In genomic region chr16:1779234-1779701, GRCh38 we compare ENCODE assay signal across 24 cellular contexts. TPM values are rescaled to one million over a fixed set of nuclear protein-coding genes. Genes with fewer than 3 reads are reported as not detected.
DNase-seq lines count a peak whose midpoint lies in the region; ATAC-seq and TF ChIP-seq lines count a peak whose summit lies in the region.
"Had no signal": no experiment of that assay in that cellular context is flagged by ENCODE, and none has a peak within 500 bp of the region (broad histone marks: within the 10 kb centered on the region; RNA-seq: fewer than 3 reads in every experiment).

No MANE protein-coding gene starts in this region.

- no peaks in the 10 kb centered on the region for H3K9me3 Mint-ChIP-seq in activated naive CD4-positive, alpha-beta T cell treated with anti-CD3 and anti-CD28 coated beads, Interleukin-2, amount 50 U/mL, for 24 hours
- H3K9me3 Mint-ChIP-seq in endodermal cell = no peaks in the 10 kb centered on the region
- no peaks in the 10 kb centered on the region for H3K9me3 Mint-ChIP-seq in stimulated activated effector memory CD8-positive, alpha-beta T cell treated with anti-CD3 and anti-CD28 coated beads, Interleukin-12 subunit alpha, Interleukin-12 subunit beta, amount 100 ng/mL, for 72 hours
- H3K9me3 Mint-ChIP-seq: CD8-positive, alpha-beta T cell; natural killer cell treated with Interleukin-12 subunit alpha and Interleukin-12 subunit beta and Interleukin-15 and Interleukin-18, amount 100 ng/mL, for 72 hours; T-helper 1 cell treated with Interleukin-12 subunit alpha and Interleukin-12 subunit beta and Interleukin-4 antibody, amounts not matched to agents 30 μg/mL and 1 μg/mL, for 36 hours; WTC11 had no signal

- no peak overlapping the region for H4K91ac ChIP-seq in IMR-90 (ENCODE audit: insufficient read depth, low read depth, low read length)

- no peak overlapping the region for H3K4me3 ChIP-seq in IMR-90 (ENCODE audit: insufficient read depth, low read depth, low read length)
- no peak overlapping the region for H3K4me3 ChIP-seq in endodermal cell (ENCODE audit: low read length)
- H3K4me3 ChIP-seq: ascending aorta, hepatocyte, testis had no signal

- dilution Hi-C loops in IMR-90 (cut with HindIII; ENCODE audit: low sequenced_read_pairs, unreplicated experiment) = no loop called here

- peak overlapping the region; percentile 52 for H2AK9ac ChIP-seq in IMR-90 (replicated peaks; ENCODE audit: low read depth, low read length, poor library complexity)

- H4K8ac ChIP-seq in IMR-90 (ENCODE audit: low read depth in 2 of 2, low read length in 2 of 2) = no peak overlapping the region

- no peak for TF ChIP-seq CTCF in IMR-90 (conservative IDR thresholded peaks at IDR 0.05; ENCODE audit: low read depth, low read length)
- no peak for TF ChIP-seq CTCF in endodermal cell (conservative IDR thresholded peaks at IDR 0.05)

- H2BK120ac ChIP-seq in IMR-90 (ENCODE audit: low read depth, low read length) = no peak overlapping the region

- H4K5ac ChIP-seq in IMR-90 (ENCODE audit: low read depth, low read length) = no peak overlapping the region

- H3K36me3 Mint-ChIP-seq in activated naive CD4-positive, alpha-beta T cell treated with anti-CD3 and anti-CD28 coated beads, Interleukin-2, amount 50 U/mL, for 24 hours = peaks cover 2% of the 10 kb centered on the region
- peaks cover 11% of the 10 kb centered on the region for H3K36me3 Mint-ChIP-seq in endodermal cell (ENCODE audit: low read depth)
- H3K36me3 Mint-ChIP-seq in stimulated activated effector memory CD8-positive, alpha-beta T cell treated with anti-CD3 and anti-CD28 coated beads, Interleukin-12 subunit alpha, Interleukin-12 subunit beta, amount 100 ng/mL, for 72 hours = peaks cover 41% of the 10 kb centered on the region
- H3K36me3 Mint-ChIP-seq: activated CD8-positive, alpha-beta memory T cell treated with anti-CD3 and anti-CD28 coated beads, Interleukin-2, amount 10 ng/mL, durations not matched to agents 7 days and 5 days; natural killer cell treated with Interleukin-12 subunit alpha and Interleukin-12 subunit beta and Interleukin-15 and Interleukin-18, amount 100 ng/mL, for 72 hours; WTC11 had no signal

- no peak for TF ChIP-seq POLR2A in IMR-90 (IDR thresholded peaks at IDR 0.05; ENCODE audit: low read depth, low read length)

- no peak overlapping the region for H3K23ac ChIP-seq in IMR-90 (ENCODE audit: low read depth, low read length)

- BruUV-seq in IMR-90 (replicated peaks; lab: Mats Ljungman, UMichigan) = no TSS peak

- H3K9me1 ChIP-seq in IMR-90 (ENCODE audit: insufficient read depth, low read length) = peaks cover 10% of the 10 kb centered on the region; the same call in 1 of the 2 replicates

- H2BK15ac ChIP-seq in IMR-90 (ENCODE audit: low read depth, low read length) = no peak overlapping the region

- H2BK5ac ChIP-seq in IMR-90 (ENCODE audit: low read depth, low read length, poor library complexity, severe bottlenecking) = no peak overlapping the region

- in situ Hi-C loops in IMR-90 (cut with MboI; ENCODE audit: low sequenced_read_pairs) = no loop called here

- H3K4me2 ChIP-seq in IMR-90 (ENCODE audit: low read depth, low read length) = no peak overlapping the region

- H3K14ac ChIP-seq in IMR-90 (replicated peaks; ENCODE audit: low read depth, low read length) = no peak overlapping the region

- ATAC-seq in IMR-90 (ENCODE audit: low read depth) = no peak
- ATAC-seq in stimulated activated effector memory CD8-positive, alpha-beta T cell treated with anti-CD3 and anti-CD28 coated beads, Interleukin-12 subunit alpha, Interleukin-12 subunit beta, amount 100 ng/mL, for 72 hours = no peak
- ATAC-seq: activated CD8-positive, alpha-beta memory T cell treated with anti-CD3 and anti-CD28 coated beads, Interleukin-2, amount 10 ng/mL, durations not matched to agents 7 days and 5 days; CD8-positive, alpha-beta T cell; natural killer cell treated with Interleukin-12 subunit alpha and Interleukin-12 subunit beta and Interleukin-15 and Interleukin-18, amount 100 ng/mL, for 72 hours; WTC11 had no signal

- peaks cover 15% of the 10 kb centered on the region for H3K4me1 Mint-ChIP-seq in activated naive CD4-positive, alpha-beta T cell treated with anti-CD3 and anti-CD28 coated beads, Interleukin-2, amount 50 U/mL, for 24 hours
- H3K4me1 Mint-ChIP-seq in endodermal cell = peaks cover 10% of the 10 kb centered on the region
- peaks cover 17% of the 10 kb centered on the region for H3K4me1 Mint-ChIP-seq in stimulated activated effector memory CD8-positive, alpha-beta T cell treated with anti-CD3 and anti-CD28 coated beads, Interleukin-12 subunit alpha, Interleukin-12 subunit beta, amount 100 ng/mL, for 72 hours

- H2BK20ac ChIP-seq in IMR-90 (ENCODE audit: low read depth, low read length) = no peak overlapping the region

- H3K18ac ChIP-seq in IMR-90 (ENCODE audit: low read depth, low read length) = no peak overlapping the region

- H4K20me1 ChIP-seq in IMR-90 (ENCODE audit: insufficient read depth, low read length) = peaks cover 16% of the 10 kb centered on the region

- no peak for TF ChIP-seq RAD21 in IMR-90 (IDR thresholded peaks at IDR 0.05; ENCODE audit: low read length)

- H3K4me1 ChIP-seq in IMR-90 (ENCODE audit: control insufficient read depth, insufficient read depth, low read length) (peaks cover 8% of the 10 kb centered on the region), endodermal cell (ENCODE audit: control insufficient read depth, insufficient read depth, low read length) (peaks cover 8% of the 10 kb centered on the region)

- POLR2A ChIA-PET in IMR-90 (lab: Charles Lee; ENCODE audit: unreplicated experiment) = no interaction called here

- H3K4ac ChIP-seq in IMR-90 (ENCODE audit: low read depth, low read length) = no peak overlapping the region

- H3K56ac ChIP-seq in IMR-90 (ENCODE audit: extremely low read depth, insufficient read depth, low read length) = no peak overlapping the region

- H3K27me3 ChIP-seq in IMR-90 (ENCODE audit: control insufficient read depth, insufficient read depth, low read length) (no peaks in the 10 kb centered on the region), endodermal cell (ENCODE audit: control insufficient read depth, insufficient read depth, low read length, poor library complexity, severe bottlenecking) (no peaks in the 10 kb centered on the region)
- H3K27me3 ChIP-seq: ascending aorta, hepatocyte, testis had no signal

- 89% methylated on average over 3 of the region's 8 CpGs; no CpG with 5 or more reads in 1 of the 2 experiments for WGBS in IMR-90 (ENCODE audit: extremely low coverage in 2 of 2, insufficient read length in 1 of 2), 2 experiments
- 92% methylated on average over 4 to 8 of the region's 8 CpGs for WGBS in endodermal cell (ENCODE audit: insufficient coverage in 1 of 2, insufficient read length in 1 of 2), 2 experiments

- H3K9me3 ChIP-seq in IMR-90 (ENCODE audit: control insufficient read depth, insufficient read depth, low read length) (no peaks in the 10 kb centered on the region), endodermal cell (ENCODE audit: control insufficient read depth, low read length) (no peaks in the 10 kb centered on the region)
- H3K9me3 ChIP-seq: ascending aorta, testis had no signal

- H3K79me1 ChIP-seq in IMR-90 (ENCODE audit: low read depth in 1 of 2, low read length in 2 of 2) = peaks cover 14 to 60% of the 10 kb centered on the region in 2 experiments

- CTCF ChIA-PET in IMR-90 (lab: Yijun Ruan, JAX) = no interaction called here

- H3K27ac ChIP-seq in IMR-90 (ENCODE audit: insufficient read depth, low read length) (no peak overlapping the region), endodermal cell (ENCODE audit: low read depth, low read length) (no peak overlapping the region)
- H3K27ac ChIP-seq: ascending aorta, hepatocyte, testis had no signal

- no peak overlapping the region for H3K9ac ChIP-seq in IMR-90 (ENCODE audit: low read depth, low read length)
- no peak overlapping the region for H3K9ac ChIP-seq in endodermal cell (ENCODE audit: extremely low read depth, low read length, poor library complexity, severe bottlenecking)

- H3K4me3 Mint-ChIP-seq in activated naive CD4-positive, alpha-beta T cell treated with anti-CD3 and anti-CD28 coated beads, Interleukin-2, amount 50 U/mL, for 24 hours = no peak overlapping the region
- H3K4me3 Mint-ChIP-seq in endodermal cell = no peak overlapping the region
- no peak overlapping the region for H3K4me3 Mint-ChIP-seq in stimulated activated effector memory CD8-positive, alpha-beta T cell treated with anti-CD3 and anti-CD28 coated beads, Interleukin-12 subunit alpha, Interleukin-12 subunit beta, amount 100 ng/mL, for 72 hours
- H3K4me3 Mint-ChIP-seq: activated CD8-positive, alpha-beta memory T cell treated with anti-CD3 and anti-CD28 coated beads, Interleukin-2, amount 10 ng/mL, durations not matched to agents 7 days and 5 days; CD8-positive, alpha-beta T cell; natural killer cell treated with Interleukin-12 subunit alpha and Interleukin-12 subunit beta and Interleukin-15 and Interleukin-18, amount 100 ng/mL, for 72 hours; WTC11 had no signal

- H3K27me3 Mint-ChIP-seq in activated naive CD4-positive, alpha-beta T cell treated with anti-CD3 and anti-CD28 coated beads, Interleukin-2, amount 50 U/mL, for 24 hours = no peaks in the 10 kb centered on the region
- no peaks in the 10 kb centered on the region for H3K27me3 Mint-ChIP-seq in endodermal cell (ENCODE audit: insufficient read depth)
- H3K27me3 Mint-ChIP-seq: activated CD8-positive, alpha-beta memory T cell treated with anti-CD3 and anti-CD28 coated beads, Interleukin-2, amount 10 ng/mL, durations not matched to agents 7 days and 5 days; natural killer cell treated with Interleukin-12 subunit alpha and Interleukin-12 subunit beta and Interleukin-15 and Interleukin-18, amount 100 ng/mL, for 72 hours had no signal

- peak overlapping the region; percentile 51 for H2AFZ ChIP-seq in IMR-90 (replicated peaks; ENCODE audit: low read length, poor library complexity)
- H2AFZ ChIP-seq: hepatocyte had no signal

- H3K36me3 ChIP-seq in IMR-90 (ENCODE audit: control insufficient read depth, insufficient read depth, low read length) (peaks cover 31% of the 10 kb centered on the region), endodermal cell (ENCODE audit: control insufficient read depth, insufficient read depth, low read length) (peaks cover 19% of the 10 kb centered on the region)

- H3K27ac Mint-ChIP-seq in activated naive CD4-positive, alpha-beta T cell treated with anti-CD3 and anti-CD28 coated beads, Interleukin-2, amount 50 U/mL, for 24 hours = peak overlapping the region; percentile 62
- H3K27ac Mint-ChIP-seq in endodermal cell = peak overlapping the region; percentile 66
- H3K27ac Mint-ChIP-seq in stimulated activated effector memory CD8-positive, alpha-beta T cell treated with anti-CD3 and anti-CD28 coated beads, Interleukin-12 subunit alpha, Interleukin-12 subunit beta, amount 100 ng/mL, for 72 hours = peak overlapping the region; percentile 23
- H3K27ac Mint-ChIP-seq: activated CD8-positive, alpha-beta memory T cell treated with anti-CD3 and anti-CD28 coated beads, Interleukin-2, amount 10 ng/mL, durations not matched to agents 7 days and 5 days; CD8-positive, alpha-beta T cell; natural killer cell treated with Interleukin-12 subunit alpha and Interleukin-12 subunit beta and Interleukin-15 and Interleukin-18, amount 100 ng/mL, for 72 hours; T-helper 1 cell treated with Interleukin-12 subunit alpha and Interleukin-12 subunit beta and Interleukin-4 antibody, amounts not matched to agents 30 μg/mL and 1 μg/mL, for 36 hours; WTC11 had no signal

- intact Hi-C loops in IMR-90 (cut with micrococcal nuclease) = no loop called here

- H2AK5ac ChIP-seq in IMR-90 (ENCODE audit: low read depth, low read length) = no peak overlapping the region

- DNase-seq in activated naive CD4-positive, alpha-beta T cell (lab: John Stamatoyannopoulos, UW) = no peak
- DNase-seq in IMR-90 = no peak
- no peak for DNase-seq in endodermal cell
- DNase-seq in stimulated activated effector memory CD8-positive, alpha-beta T cell treated with anti-CD3 and anti-CD28 coated beads, Interleukin-12 subunit alpha, Interleukin-12 subunit beta, amount 100 ng/mL, for 72 hours (ENCODE audit: low spot score in 2 of 2) = no peak
- no peak for DNase-seq in NCI-H510A treated with DMSO at 0.1 percent for 48 hours (lab: John Stamatoyannopoulos, UW)
- no peak for DNase-seq in activated CD4-positive, alpha-beta T cell treated with anti-CD3 and anti-CD28 coated beads, Interleukin-2, amount 50 U/mL, for 1 hour
- no peak for DNase-seq in NCI-H1436 (lab: John Stamatoyannopoulos, UW)
- DNase-seq: ACHN; activated CD8-positive, alpha-beta memory T cell treated with anti-CD3 and anti-CD28 coated beads, Interleukin-2, amount 10 ng/mL, durations not matched to agents 7 days and 5 days; CD8-positive, alpha-beta T cell; DMS79 treated with DMSO at 0.1 percent for 48 hours; GOT3; islet precursor cell; mesenchymal stem cell; NCI-H1930; NCI-H446 treated with DMSO at 0.1 percent for 48 hours; SIG-M5; testis had no signal

RNA-seq across cellular contexts. Expression of gene SPSB3, which starts 3.1 kb away (rescaled TPM):
- total RNA-seq in IMR-90 (2012; rRNA removed) = 9.1 and 10.6 TPM in 2 replicates
- polyA plus RNA-seq in IMR-90 (2012; rRNA removed) = 30.8 and 34.0 TPM in 2 replicates
- polyA plus RNA-seq in IMR-90 (2012; cell fraction: cytosol; rRNA removed) = 24.8 and 37.1 TPM in 2 replicates
- 165 and 400 TPM in 2 replicates for polyA plus RNA-seq in IMR-90 (2012; cell fraction: nucleus; rRNA removed; ENCODE audit: low replicate concordance)
- 10 to 100 TPM; 28.0 to 28.1 TPM for total RNA-seq in endodermal cell
- 56.0 TPM for polyA plus RNA-seq in endodermal cell (2013, experiment 1 of 2)
- polyA plus RNA-seq in endodermal cell (2013, experiment 2 of 2) = 48.7 TPM

RNA-seq across cellular contexts. Expression of gene NUBP2, which starts 3.5 kb away (rescaled TPM):
- total RNA-seq in IMR-90 (2012; rRNA removed) (51.1 and 131 TPM in 2 replicates), endodermal cell (10 to 100 TPM; 61.1 to 61.5 TPM)
- 62.6 and 75.9 TPM in 2 replicates for polyA plus RNA-seq in IMR-90 (2012; rRNA removed)
- 64.6 and 131 TPM in 2 replicates for polyA plus RNA-seq in IMR-90 (2012; cell fraction: cytosol; rRNA removed)
- 50.7 and 143 TPM in 2 replicates for polyA plus RNA-seq in IMR-90 (2012; cell fraction: nucleus; rRNA removed; ENCODE audit: low replicate concordance)
- 63.0 TPM for polyA plus RNA-seq in endodermal cell (2013, experiment 1 of 2)
- 58.3 TPM for polyA plus RNA-seq in endodermal cell (2013, experiment 2 of 2)

RNA-seq across cellular contexts. Expression of gene MRPS34, which starts 6.3 kb away (rescaled TPM):
- total RNA-seq in IMR-90 (2012; rRNA removed) (68.5 and 73.3 TPM in 2 replicates), endodermal cell (100 to 1,000 TPM; 137 to 164 TPM)
- 80.4 and 87.2 TPM in 2 replicates for polyA plus RNA-seq in IMR-90 (2012; rRNA removed)
- 85.4 and 140 TPM in 2 replicates for polyA plus RNA-seq in IMR-90 (2012; cell fraction: cytosol; rRNA removed)
- 69.2 and 93.1 TPM in 2 replicates for polyA plus RNA-seq in IMR-90 (2012; cell fraction: nucleus; rRNA removed; ENCODE audit: low replicate concordance)
- polyA plus RNA-seq in endodermal cell (2013, experiment 1 of 2) = 89.8 TPM
- 83.0 TPM for polyA plus RNA-seq in endodermal cell (2013, experiment 2 of 2)

RNA-seq across cellular contexts. Expression of gene EME2, which starts 6.7 kb away (rescaled TPM):
- total RNA-seq in IMR-90 (2012; rRNA removed) (1.3 and 1.4 TPM in 2 replicates), endodermal cell (10 to 100 TPM; 34.3 to 64.3 TPM)
- 9.6 and 11.1 TPM in 2 replicates for polyA plus RNA-seq in IMR-90 (2012; rRNA removed)
- 2.9 and 4.0 TPM in 2 replicates for polyA plus RNA-seq in IMR-90 (2012; cell fraction: cytosol; rRNA removed)
- polyA plus RNA-seq in IMR-90 (2012; cell fraction: nucleus; rRNA removed; ENCODE audit: low replicate concordance) = 68.1 and 156 TPM in 2 replicates
- polyA plus RNA-seq in endodermal cell (2013, experiment 1 of 2) = 10.6 TPM
- 8.8 TPM for polyA plus RNA-seq in endodermal cell (2013, experiment 2 of 2)

RNA-seq across cellular contexts. Expression of gene NME3, which starts 7.9 kb away (rescaled TPM):
- total RNA-seq in IMR-90 (2012; rRNA removed) = 12.7 and 15.3 TPM in 2 replicates
- 41.2 and 61.6 TPM in 2 replicates for polyA plus RNA-seq in IMR-90 (2012; rRNA removed)
- polyA plus RNA-seq in IMR-90 (2012; cell fraction: cytosol; rRNA removed) = 33.9 and 84.6 TPM in 2 replicates
- polyA plus RNA-seq in IMR-90 (2012; cell fraction: nucleus; rRNA removed; ENCODE audit: low replicate concordance) = 163 and 393 TPM in 2 replicates
- 10 to 100 TPM; 70.3 to 73.6 TPM for total RNA-seq in endodermal cell
- polyA plus RNA-seq in endodermal cell (2013, experiment 1 of 2) = 34.7 TPM
- polyA plus RNA-seq in endodermal cell (2013, experiment 2 of 2) = 37.2 TPM
